ENCODE assay signal across 15 cellular contexts in the genomic region with DNA sequence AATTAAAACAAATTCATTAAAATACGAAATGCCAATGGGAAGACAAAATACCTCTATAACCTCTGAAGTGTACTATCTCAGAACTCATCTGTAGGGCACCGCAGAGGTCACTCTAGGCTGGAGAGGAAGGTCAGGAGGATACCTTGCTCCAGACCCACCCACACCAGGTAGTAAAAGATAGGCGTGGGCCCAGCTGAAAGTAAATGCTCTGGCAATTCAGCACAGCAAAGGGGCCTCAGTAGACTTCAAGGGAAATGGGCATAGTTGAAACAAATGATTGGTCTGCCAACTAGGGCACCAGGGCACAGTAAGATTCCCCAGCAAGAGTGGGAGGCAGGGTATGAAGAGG.
"Had no signal": no experiment of that assay in that cellular context is flagged by ENCODE, and none has a peak within 500 bp of the region (broad histone marks: within the 10 kb centered on the region; RNA-seq: fewer than 3 reads in every experiment).

No MANE protein-coding gene starts in this region.

- H3K4me2 ChIP-seq: smooth muscle cell had no signal

- H3K27ac ChIP-seq: coronary artery, heart left ventricle, neutrophil had no signal

- H3K4me3 ChIP-seq: coronary artery, heart left ventricle, smooth muscle cell had no signal

- H3K4me3 Mint-ChIP-seq: naive B cell, nephron progenitor cell, type B pancreatic cell had no signal

- H3K36me3 ChIP-seq: heart left ventricle, neutrophil had no signal

- H3K4me1 Mint-ChIP-seq: naive B cell had no signal

- H3K4me1 ChIP-seq: heart left ventricle had no signal

- H3K27ac Mint-ChIP-seq: naive B cell had no signal

- H3K9me3 Mint-ChIP-seq: naive B cell, nephron progenitor cell, type B pancreatic cell had no signal

- H3K9me3 ChIP-seq: heart left ventricle, neutrophil had no signal

- ATAC-seq: heart left ventricle, left lobe of liver, right cardiac atrium had no signal

- DNase-seq: effector CD8-positive, alpha-beta T cell; heart left ventricle; hypothalamus; kidney glomerular epithelial cell; mammary epithelial cell; naive B cell; nephron progenitor cell; right cardiac atrium; stimulated activated CD4-positive, alpha-beta T cell treated with anti-CD3 and anti-CD28 coated beads, Interleukin-2, amount 100 ng/mL, for 48 hours; stimulated activated naive CD4-positive, alpha-beta T cell treated with Interleukin-2 at 50 U/mL for 16 hours had no signal

- H3K27me3 ChIP-seq: heart left ventricle, neutrophil had no signal

- H3K36me3 Mint-ChIP-seq: naive B cell, type B pancreatic cell had no signal

- H3K27me3 Mint-ChIP-seq: type B pancreatic cell had no signal
